18 cellular contexts compared by ENCODE assay signal in genomic region chr9:84317563-84317962, GRCh38. TPM values are rescaled to one million over a fixed set of nuclear protein-coding genes. Genes with fewer than 3 reads are reported as not detected.
A peak's percentile ranks its signal among the peaks of the same experiment; 100 is the strongest.
DNase-seq lines count a peak whose midpoint lies in the region; ATAC-seq and TF ChIP-seq lines count a peak whose summit lies in the region.
"Had no signal": no experiment of that assay in that cellular context is flagged by ENCODE, and none has a peak within 500 bp of the region (broad histone marks: within the 10 kb centered on the region; RNA-seq: fewer than 3 reads in every experiment).

No MANE protein-coding gene starts in this region.

- no peak overlapping the region for H3K27ac Mint-ChIP-seq in stimulated activated naive CD8-positive, alpha-beta T cell treated with anti-CD3 and anti-CD28 coated beads, Interleukin-15, amount 100 ng/mL, for 72 hours
- H3K27ac Mint-ChIP-seq: activated CD8-positive, alpha-beta memory T cell treated with anti-CD3 and anti-CD28 coated beads, Interleukin-2, amount 10 ng/mL, durations not matched to agents 7 days and 5 days had no signal

- H3K9me3 Mint-ChIP-seq in stimulated activated naive CD8-positive, alpha-beta T cell treated with anti-CD3 and anti-CD28 coated beads, Interleukin-15, amount 100 ng/mL, for 72 hours: no peaks in the 10 kb centered on the region

- TF ChIP-seq CTCF in choroid plexus epithelial cell (conservative IDR thresholded peaks at IDR 0.05; ENCODE audit: low read depth, low read length): peak; percentile 42

- DNase-seq in stimulated activated naive CD8-positive, alpha-beta T cell treated with anti-CD3 and anti-CD28 coated beads, Interleukin-15, amount 100 ng/mL, for 72 hours: no peak
- no peak for DNase-seq in stimulated activated naive CD8-positive, alpha-beta T cell treated with anti-CD3 and anti-CD28 coated beads, Interleukin-15, Interleukin-2, amounts not matched to agents 100 U/mL and 50 U/mL, for 24 hours
- DNase-seq in NCI-H69 (lab: John Stamatoyannopoulos, UW) (peak; percentile 17), choroid plexus epithelial cell (ENCODE audit: low read depth) (no peak), mucosa of gallbladder (ENCODE audit: low spot score) (no peak), HUDEP-2 (lab: John Stamatoyannopoulos, UW; ENCODE audit: unreplicated experiment in 76 of 76) (no peak), DMS153 (lab: John Stamatoyannopoulos, UW) (no peak)
- DNase-seq: activated CD8-positive, alpha-beta memory T cell treated with anti-CD3 and anti-CD28 coated beads, Interleukin-2, amount 10 ng/mL, durations not matched to agents 7 days and 5 days; activated naive CD4-positive, alpha-beta T cell; heart left ventricle; left colon; NCI-H146; NCI-H524 treated with DMSO at 0.1 percent for 48 hours; SHP77 had no signal

- no peak overlapping the region for H3K4me3 ChIP-seq in choroid plexus epithelial cell (ENCODE audit: low read depth, low read length)
- H3K4me3 ChIP-seq: heart left ventricle, tibial nerve had no signal

- H3K4me1 Mint-ChIP-seq in stimulated activated naive CD8-positive, alpha-beta T cell treated with anti-CD3 and anti-CD28 coated beads, Interleukin-15, amount 100 ng/mL, for 72 hours: peaks cover 17% of the 10 kb centered on the region

- H3K4me3 Mint-ChIP-seq in stimulated activated naive CD8-positive, alpha-beta T cell treated with anti-CD3 and anti-CD28 coated beads, Interleukin-15, amount 100 ng/mL, for 72 hours: no peak overlapping the region
- H3K4me3 Mint-ChIP-seq: activated CD8-positive, alpha-beta memory T cell treated with anti-CD3 and anti-CD28 coated beads, Interleukin-2, amount 10 ng/mL, durations not matched to agents 7 days and 5 days had no signal

- no peaks in the 10 kb centered on the region for H3K27me3 Mint-ChIP-seq in stimulated activated naive CD8-positive, alpha-beta T cell treated with anti-CD3 and anti-CD28 coated beads, Interleukin-15, amount 100 ng/mL, for 72 hours
- H3K27me3 Mint-ChIP-seq: activated CD8-positive, alpha-beta memory T cell treated with anti-CD3 and anti-CD28 coated beads, Interleukin-2, amount 10 ng/mL, durations not matched to agents 7 days and 5 days had no signal

- peak; percentile 59 for ATAC-seq in stimulated activated naive CD8-positive, alpha-beta T cell treated with anti-CD3 and anti-CD28 coated beads, Interleukin-15, amount 100 ng/mL, for 72 hours
- ATAC-seq in stimulated activated naive CD8-positive, alpha-beta T cell treated with anti-CD3 and anti-CD28 coated beads, Interleukin-15, Interleukin-2, amounts not matched to agents 100 U/mL and 50 U/mL, for 24 hours: no peak
- no peak for ATAC-seq in GM18517 (IDR thresholded peaks at IDR 0.05; ENCODE audit: unreplicated experiment)
- ATAC-seq: activated CD8-positive, alpha-beta memory T cell treated with anti-CD3 and anti-CD28 coated beads, Interleukin-2, amount 10 ng/mL, durations not matched to agents 7 days and 5 days; heart left ventricle; left colon had no signal

RNA-seq across cellular contexts. Expression of gene SLC28A3, which starts 23.0 kb away (rescaled TPM):
- 9.4 TPM for total RNA-seq in mucosa of gallbladder
- total RNA-seq: endothelial cell of umbilical vein, pulmonary artery endothelial cell had no signal
